8 cellular contexts compared by ENCODE assay signal in genomic region chr16:81493755-81494433, GRCh38. TPM values are rescaled to one million over a fixed set of nuclear protein-coding genes. Genes with fewer than 3 reads are reported as not detected.
DNase-seq lines count a peak whose midpoint lies in the region; ATAC-seq, FAIRE-seq and TF ChIP-seq lines count a peak whose summit lies in the region.

No MANE protein-coding gene starts in this region.

- no peak for TF ChIP-seq POLR2A in endothelial cell of umbilical vein (IDR thresholded peaks at IDR 0.05; ENCODE audit: low read depth, low read length)

- H2AFZ ChIP-seq in endothelial cell of umbilical vein (ENCODE audit: low read depth, low read length) (no peak overlapping the region), neural progenitor cell (replicated peaks) (no peak overlapping the region)

- peaks cover 59% of the 10 kb centered on the region for H3K79me2 ChIP-seq in endothelial cell of umbilical vein (ENCODE audit: control insufficient read depth, insufficient read depth, low read length)
- H3K79me2 ChIP-seq in neural progenitor cell (ENCODE audit: low read depth), result peaks cover 86% of the 10 kb centered on the region

- H3K4me1 Mint-ChIP-seq in T-helper 17 cell (peaks cover 40% of the 10 kb centered on the region), neural progenitor cell (peaks cover 59% of the 10 kb centered on the region)

- H3K27me3 Mint-ChIP-seq in T-helper 17 cell, result no peaks in the 10 kb centered on the region
- H3K27me3 Mint-ChIP-seq in neural progenitor cell (ENCODE audit: insufficient read depth, low read depth), result peaks cover 4% of the 10 kb centered on the region

- H3K36me3 ChIP-seq in H7 (replicated peaks; ENCODE audit: control insufficient read depth, insufficient read depth, low read length) (no peaks in the 10 kb centered on the region), endothelial cell of umbilical vein (ENCODE audit: control insufficient read depth in 2 of 2, extremely low read depth in 1 of 2, insufficient read depth in 2 of 2, low read length in 2 of 2) (no peaks in the 10 kb centered on the region), neural progenitor cell (no peaks in the 10 kb centered on the region)

- DNase-seq in H7, result peak; percentile 76
- no peak for DNase-seq in T-helper 17 cell
- peak; percentile 94 for DNase-seq in endothelial cell of umbilical vein (ENCODE audit: low read depth, low spot score)
- DNase-seq in neural progenitor cell (ENCODE audit: low spot score), result no peak
- no peak for DNase-seq in NCI-H2081 (lab: John Stamatoyannopoulos, UW)

- POLR2A ChIA-PET in endothelial cell of umbilical vein (lab: Charles Lee), result interaction anchor here (1.0 kb wide), 1 partner anchor 15 kb away, joined by 3 read pairs; no protein-coding TSS in a partner anchor

- peak overlapping the region; percentile 96 for H3K27ac ChIP-seq in endothelial cell of umbilical vein (ENCODE audit: insufficient read depth, low read depth, low read length)
- H3K27ac ChIP-seq in neural progenitor cell, result no peak overlapping the region

- H3K27me3 ChIP-seq in H7 (ENCODE audit: control insufficient read depth, insufficient read depth, low read length), result no peaks in the 10 kb centered on the region
- H3K27me3 ChIP-seq in endothelial cell of umbilical vein (ENCODE audit: control insufficient read depth in 2 of 2, insufficient read depth in 2 of 2, low read length in 2 of 2), result no peaks in the 10 kb centered on the region
- no peaks in the 10 kb centered on the region for H3K27me3 ChIP-seq in neural progenitor cell

- H3K4me2 ChIP-seq in endothelial cell of umbilical vein (ENCODE audit: insufficient read depth, low read length) (no peak overlapping the region), neural progenitor cell (peak overlapping the region; percentile 3)

- H3K9ac ChIP-seq in endothelial cell of umbilical vein (replicated peaks; ENCODE audit: extremely low read depth, insufficient read depth, low read length), result peak overlapping the region; percentile 76
- no peak overlapping the region for H3K9ac ChIP-seq in neural progenitor cell

- no peaks in the 10 kb centered on the region for H3K9me3 Mint-ChIP-seq in neural progenitor cell

- TF ChIP-seq CTCF in endothelial cell of umbilical vein (IDR thresholded peaks at IDR 0.05; ENCODE audit: extremely low read depth in 1 of 2, insufficient read depth in 1 of 2, low read depth in 1 of 2, low read length in 2 of 2) (no peak), neural progenitor cell (IDR thresholded peaks at IDR 0.05) (no peak)

- H3K4me3 Mint-ChIP-seq in T-helper 17 cell (no peak overlapping the region), neural progenitor cell (no peak overlapping the region)

- peak; percentile 39 for ATAC-seq in T-helper 17 cell
- ATAC-seq in HG02571 (IDR thresholded peaks at IDR 0.05; ENCODE audit: unreplicated experiment), result no peak
- no peak for ATAC-seq in HG02763 (IDR thresholded peaks at IDR 0.05; ENCODE audit: unreplicated experiment)
- ATAC-seq in GM18861 (IDR thresholded peaks at IDR 0.05; ENCODE audit: unreplicated experiment), result no peak

- peaks cover 13% of the 10 kb centered on the region for H3F3A ChIP-seq in neural progenitor cell (ENCODE audit: low read depth)

- CTCF ChIA-PET in endothelial cell of umbilical vein (lab: Charles Lee), result interaction anchor here (0.7 to 1.6 kb wide), 9 partner anchors 9 to 231 kb away, joined by 3 to 9 read pairs (median 3); no protein-coding TSS in a partner anchor

- peaks cover 80% of the 10 kb centered on the region for H3K4me1 ChIP-seq in endothelial cell of umbilical vein (ENCODE audit: control insufficient read depth, extremely low read depth, insufficient read depth, low read length)
- H3K4me1 ChIP-seq in neural progenitor cell, result peaks cover 16% of the 10 kb centered on the region

- H3K9me1 ChIP-seq in endothelial cell of umbilical vein (replicated peaks; ENCODE audit: control insufficient read depth, extremely low read depth, insufficient read depth, low read length), result no peaks in the 10 kb centered on the region

- H3K27ac Mint-ChIP-seq in T-helper 17 cell (no peak overlapping the region), neural progenitor cell (peak overlapping the region; percentile 89)

- no TSS peak for BruUV-seq in endothelial cell of umbilical vein (replicated peaks; lab: Mats Ljungman, UMichigan)

- no peaks in the 10 kb centered on the region for H3K36me3 Mint-ChIP-seq in T-helper 17 cell (ENCODE audit: low read depth)
- peaks cover 3% of the 10 kb centered on the region for H3K36me3 Mint-ChIP-seq in neural progenitor cell

- H3K4me3 ChIP-seq in H7 (ENCODE audit: insufficient read depth, low read depth, low read length), result no peak overlapping the region
- H3K4me3 ChIP-seq in endothelial cell of umbilical vein (replicated peaks in 1 of 3; ENCODE audit: insufficient read depth in 1 of 3, low read depth in 1 of 3, low read length in 3 of 3), result no peak overlapping the region
- H3K4me3 ChIP-seq in neural progenitor cell, result no peak overlapping the region

- FAIRE-seq in endothelial cell of umbilical vein (lab: Jason Lieb, UNC), result peak; percentile 94

- H3K9me3 ChIP-seq in T-helper 17 cell (ENCODE audit: control insufficient read depth, low read length, poor library complexity, severe bottlenecking) (no peaks in the 10 kb centered on the region), endothelial cell of umbilical vein (replicated peaks; ENCODE audit: control insufficient read depth, insufficient read depth, low read length) (no peaks in the 10 kb centered on the region), neural progenitor cell (ENCODE audit: low read depth) (no peaks in the 10 kb centered on the region)

- intact Hi-C loops in endothelial cell of umbilical vein (cut with micrococcal nuclease), result loop anchor here (1.0 to 5.0 kb wide), 6 partner anchors 9 to 193 kb away; no protein-coding TSS in a partner anchor

- dilution Hi-C loops in endothelial cell of umbilical vein (cut with MboI; ENCODE audit: extremely low pct_ligation_motif_present, low sequenced_read_pairs), result no loop called here

- H4K20me1 ChIP-seq in endothelial cell of umbilical vein (replicated peaks; ENCODE audit: control insufficient read depth, extremely low read depth, insufficient read depth, low read length) (no peaks in the 10 kb centered on the region), neural progenitor cell (ENCODE audit: low read depth) (peaks cover 92% of the 10 kb centered on the region)

TF ChIP-seq in endothelial cell of umbilical vein, 7 proteins besides CTCF, POLR2A, EP300 and RAD21:
- TF ChIP-seq MYC (IDR thresholded peaks at IDR 0.05; ENCODE audit: low read depth, low read length), result peak; percentile 71
- TF ChIP-seq GATA2 (IDR thresholded peaks at IDR 0.05; ENCODE audit: insufficient read depth, insufficient read length, low read depth, low read length), result no peak
- TF ChIP-seq EZH2 (IDR thresholded peaks at IDR 0.05; ENCODE audit: borderline replicate concordance, low read depth, low read length, severe bottlenecking), result no peak
- TF ChIP-seq JUN (IDR thresholded peaks at IDR 0.05; ENCODE audit: borderline replicate concordance, insufficient read depth, insufficient read length, low read depth), result peak; percentile 75
- TF ChIP-seq POLR2AphosphoS5 (IDR thresholded peaks at IDR 0.05; ENCODE audit: insufficient read depth, low read depth, low read length), result peak; percentile 81
- TF ChIP-seq FOS (IDR thresholded peaks at IDR 0.05; ENCODE audit: borderline replicate concordance, insufficient read depth, low read length), result peak; percentile 98
- peak; percentile 82 for TF ChIP-seq MAX (IDR thresholded peaks at IDR 0.05; ENCODE audit: insufficient read depth, insufficient read length)

RNA-seq across cellular contexts. Expression of gene CMIP, which starts 49.3 kb away (rescaled TPM):
- total RNA-seq in H7 (2014; rRNA removed; shearing (Covaris generic)), result 13.1 and 19.2 TPM in 2 replicates
- total RNA-seq in T-helper 17 cell (10 to 100 TPM; 42.7 to 94.5 TPM), endothelial cell of umbilical vein (82.4 and 101 TPM in 2 replicates), neural progenitor cell (ENCODE audit: low replicate concordance) (6.6 and 12.5 TPM in 2 replicates)
- polyA plus RNA-seq in endothelial cell of umbilical vein, result 23.6 and 29.0 TPM in 2 replicates
- 31.1 and 32.0 TPM in 2 replicates for polyA plus RNA-seq in endothelial cell of umbilical vein (2011; cell fraction: cytosol; rRNA removed)
- 55.1 and 76.2 TPM in 2 replicates for polyA plus RNA-seq in endothelial cell of umbilical vein (2011; cell fraction: nucleus; rRNA removed)
- polyA plus RNA-seq in endothelial cell of umbilical vein (2012), result 43.0 and 55.4 TPM in 2 replicates
- 81.6 and 92.9 TPM in 2 replicates for polyA minus RNA-seq in endothelial cell of umbilical vein
- 15.4 TPM for polyA minus RNA-seq in endothelial cell of umbilical vein (2011; cell fraction: cytosol; rRNA and poly(A)+ RNA removed)
- 99.8 and 106 TPM in 2 replicates for polyA minus RNA-seq in endothelial cell of umbilical vein (2011; cell fraction: nucleus; rRNA and poly(A)+ RNA removed)

Comparison
In these comparisons a context has a peak if more than half of its experiments do, and no peak if none do; other contexts are left out.
1. DNase-seq: peak in H7 (single experiment) and endothelial cell of umbilical vein (single experiment); none in T-helper 17 cell (0 of 3), neural progenitor cell (single experiment) and NCI-H2081 (0 of 2).